In the genomic region with DNA sequence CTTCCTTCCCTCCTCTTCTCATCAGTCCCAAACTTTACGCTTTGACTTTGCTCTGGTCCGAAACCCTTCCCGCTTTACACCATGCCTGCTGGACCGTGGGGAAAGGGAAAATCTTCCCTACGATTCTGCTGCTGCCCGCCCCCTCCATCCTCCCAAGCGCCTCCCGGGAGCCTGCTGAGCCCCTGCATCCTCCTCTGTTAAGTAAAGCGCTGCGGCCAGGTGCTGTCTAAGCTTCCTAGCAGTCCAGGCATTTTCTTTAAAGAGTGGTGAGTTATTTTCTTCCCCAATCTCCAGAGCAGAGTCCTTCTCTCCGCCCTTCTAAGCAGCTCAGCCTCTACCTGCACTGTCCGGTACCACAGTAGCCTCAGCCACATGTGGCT, we compare ENCODE assay signal across 20 cellular contexts.
DNase-seq lines count a peak whose midpoint lies in the region; ATAC-seq and TF ChIP-seq lines count a peak whose summit lies in the region.
"Had no signal": no experiment of that assay in that cellular context is flagged by ENCODE, and none has a peak within 500 bp of the region (broad histone marks: within the 10 kb centered on the region; RNA-seq: fewer than 3 reads in every experiment).

No MANE protein-coding gene starts in this region.

- no peak overlapping the region for H3K23ac ChIP-seq in neuronal stem cell (ENCODE audit: low read depth, low read length, poor library complexity)

- in situ Hi-C loops in mammary epithelial cell (cut with MboI; ENCODE audit: low sequenced_read_pairs in 2 of 2): no loop called here

- H3K4me3 ChIP-seq in breast epithelium: peak overlapping the region in 2 of 3 donors; percentile 17 to 49
- H3K4me3 ChIP-seq in mammary epithelial cell (replicated peaks in 1 of 3; ENCODE audit: insufficient read depth in 1 of 3, low read depth in 2 of 3, low read length in 3 of 3): no peak overlapping the region
- H3K4me3 ChIP-seq in dorsolateral prefrontal cortex: peak overlapping the region in 4 of 59 donors; percentile 0 to 34 (median 8)
- H3K4me3 ChIP-seq in neuronal stem cell (ENCODE audit: low read length in 2 of 2): no peak overlapping the region
- no peak overlapping the region for H3K4me3 ChIP-seq in right cardiac atrium (ENCODE audit: low read length)
- no peak overlapping the region for H3K4me3 ChIP-seq in left ventricle myocardium inferior
- H3K4me3 ChIP-seq: PC-9, SK-N-MC had no signal

- no peak overlapping the region for H3K9ac ChIP-seq in mammary epithelial cell (ENCODE audit: insufficient read depth, low read length)
- H3K9ac ChIP-seq in neuronal stem cell (ENCODE audit: low read depth, low read length, poor library complexity): no peak overlapping the region

- no peak overlapping the region for H2AFZ ChIP-seq in mammary epithelial cell (ENCODE audit: low read depth, low read length)
- H2AFZ ChIP-seq in neuronal stem cell (ENCODE audit: low read length): peak overlapping the region; percentile 42
- H2AFZ ChIP-seq: PC-9 had no signal

- DNase-seq in breast epithelium (ENCODE audit: low spot score in 2 of 2) (no peak), mammary epithelial cell (no peak), dorsolateral prefrontal cortex (no peak), neuronal stem cell (ENCODE audit: low spot score) (no peak), right cardiac atrium (no peak), left ventricle myocardium inferior (no peak)
- DNase-seq: 8988T; AML-193; Calu3; CD8-positive, alpha-beta T cell; DMS153; Kasumi-1; NCI-H187; NCI-H526 treated with DMSO at 0.1 percent for 48 hours; PC-9; RPMI8226; SHP77 treated with DMSO at 0.1 percent for 48 hours had no signal

- no peak overlapping the region for H3K14ac ChIP-seq in neuronal stem cell (ENCODE audit: low read length)

- H2BK5ac ChIP-seq in neuronal stem cell (ENCODE audit: low read length): no peak overlapping the region

- BruUV-seq in mammary epithelial cell (replicated peaks; lab: Mats Ljungman, UMichigan): no TSS peak

- H3K27me3 ChIP-seq in breast epithelium (peaks cover 0 to 4% of the 10 kb centered on the region in 2 donors), mammary epithelial cell (ENCODE audit: insufficient read depth, low read length) (peaks cover 3% of the 10 kb centered on the region), dorsolateral prefrontal cortex (peaks cover 0 to 4% (median 0%) of the 10 kb centered on the region in 45 donors), neuronal stem cell (ENCODE audit: control insufficient read depth in 3 of 3, insufficient read depth in 3 of 3, low read depth in 1 of 3, low read length in 3 of 3) (peaks cover 0 to 8% (median 0%) of the 10 kb centered on the region in 3 experiments), right cardiac atrium (ENCODE audit: control insufficient read depth, insufficient read depth) (no peaks in the 10 kb centered on the region), left ventricle myocardium inferior (ENCODE audit: low read depth) (peaks cover 44% of the 10 kb centered on the region)

- TF ChIP-seq CTCF in breast epithelium (IDR thresholded peaks at IDR 0.05) (no peak), mammary epithelial cell (conservative IDR thresholded peaks at IDR 0.05 in 1 of 2, IDR thresholded peaks at IDR 0.05 in 1 of 2; ENCODE audit: extremely low read depth in 1 of 2, insufficient read depth in 1 of 2, low read depth in 1 of 2, low read length in 2 of 2) (no peak), dorsolateral prefrontal cortex (IDR thresholded peaks at IDR 0.05 in 54 of 56, conservative IDR thresholded peaks at IDR 0.05 in 2 of 56; ENCODE audit: low read depth in 1 of 56, partially characterized antibody in 56 of 56) (no peak), left ventricle myocardium inferior (IDR thresholded peaks at IDR 0.05; ENCODE audit: borderline replicate concordance) (no peak)

- intact Hi-C loops in breast epithelium (cut with DNase I; ENCODE audit: low total_unique reads) (no loop called here), mammary epithelial cell (cut with micrococcal nuclease) (no loop called here), dorsolateral prefrontal cortex (cut with DNase I) (no loop called here), right cardiac atrium (cut with DNase I) (no loop called here), left ventricle myocardium inferior (cut with micrococcal nuclease) (no loop called here)

- H3K9me3 ChIP-seq in breast epithelium (no peaks in the 10 kb centered on the region), mammary epithelial cell (replicated peaks; ENCODE audit: insufficient read depth, low read length) (no peaks in the 10 kb centered on the region), neuronal stem cell (replicated peaks in 1 of 2; ENCODE audit: control insufficient read depth in 2 of 2, insufficient read depth in 1 of 2, low read depth in 1 of 2, low read length in 2 of 2) (no peaks in the 10 kb centered on the region), right cardiac atrium (ENCODE audit: control insufficient read depth, low read length) (no peaks in the 10 kb centered on the region), left ventricle myocardium inferior (replicated peaks) (peaks cover 15% of the 10 kb centered on the region)

- H4K91ac ChIP-seq in neuronal stem cell (ENCODE audit: low read depth, low read length, poor library complexity): no peak overlapping the region

- H3K4me2 ChIP-seq in mammary epithelial cell (ENCODE audit: insufficient read depth, low read depth, low read length) (no peak overlapping the region), neuronal stem cell (ENCODE audit: insufficient read depth, low read length, poor library complexity, severe bottlenecking) (no peak overlapping the region)
- H3K4me2 ChIP-seq: PC-9 had no signal

- H3K36me3 ChIP-seq in breast epithelium (no peaks in the 10 kb centered on the region), mammary epithelial cell (ENCODE audit: insufficient read depth, low read length) (no peaks in the 10 kb centered on the region), neuronal stem cell (replicated peaks in 1 of 2; ENCODE audit: control insufficient read depth in 2 of 2, insufficient read depth in 2 of 2, low read length in 2 of 2) (no peaks in the 10 kb centered on the region), left ventricle myocardium inferior (no peaks in the 10 kb centered on the region)

- dilution Hi-C loops in mammary epithelial cell (cut with HindIII; ENCODE audit: low sequenced_read_pairs): no loop called here

- TF ChIP-seq POLR2A in breast epithelium (IDR thresholded peaks at IDR 0.05): no peak

- H2BK120ac ChIP-seq in neuronal stem cell (ENCODE audit: low read depth, low read length): no peak overlapping the region

- CTCF ChIA-PET in mammary epithelial cell (lab: Charles Lee; ENCODE audit: low non-redundant PET): no interaction called here

- 57% methylated on average over 12 of the region's 12 CpGs for WGBS in mammary epithelial cell (ENCODE audit: low coverage, missing lambda C conversion rate)
- WGBS in neuronal stem cell (ENCODE audit: extremely low coverage in 2 of 2, insufficient read length in 2 of 2, insufficient replicate concordance in 1 of 2), 2 donors: no CpG with 5 or more reads among the region's 12 CpGs
- 56% methylated on average over 12 of the region's 12 CpGs for WGBS in right cardiac atrium

- H3K27ac ChIP-seq in breast epithelium (no peak overlapping the region), mammary epithelial cell (ENCODE audit: insufficient read depth, low read depth, low read length) (no peak overlapping the region), dorsolateral prefrontal cortex (peak overlapping the region in 40 of 59 donors; percentile 5 to 86 (median 65)), neuronal stem cell (replicated peaks; ENCODE audit: low read length) (no peak overlapping the region), right cardiac atrium (ENCODE audit: low read length) (no peak overlapping the region), left ventricle myocardium inferior (replicated peaks) (no peak overlapping the region)
- H3K27ac ChIP-seq: PC-9, SK-N-MC had no signal

- no peak overlapping the region for H2BK12ac ChIP-seq in neuronal stem cell (ENCODE audit: low read length)

- ATAC-seq in right cardiac atrium: no peak
- no peak for ATAC-seq in HG03280 (IDR thresholded peaks at IDR 0.05; ENCODE audit: unreplicated experiment)
- no peak for ATAC-seq in GM21529 (IDR thresholded peaks at IDR 0.05; ENCODE audit: unreplicated experiment)
- ATAC-seq: CD8-positive, alpha-beta T cell had no signal

- no peak overlapping the region for H3K18ac ChIP-seq in neuronal stem cell (ENCODE audit: low read length)

- H3K4me1 ChIP-seq in breast epithelium: no peaks in the 10 kb centered on the region
- H3K4me1 ChIP-seq in mammary epithelial cell (ENCODE audit: insufficient read depth, low read length): no peaks in the 10 kb centered on the region
- peaks cover 3 to 5% of the 10 kb centered on the region in 2 donors for H3K4me1 ChIP-seq in neuronal stem cell (ENCODE audit: control insufficient read depth in 2 of 2, insufficient read depth in 1 of 2, low read depth in 1 of 2, low read length in 2 of 2)
- no peaks in the 10 kb centered on the region for H3K4me1 ChIP-seq in right cardiac atrium (ENCODE audit: control insufficient read depth, insufficient read depth, low read length)
- no peaks in the 10 kb centered on the region for H3K4me1 ChIP-seq in left ventricle myocardium inferior

- H3K79me2 ChIP-seq in mammary epithelial cell (ENCODE audit: insufficient read depth, low read length): no peaks in the 10 kb centered on the region

- no peak overlapping the region for H3K4ac ChIP-seq in neuronal stem cell (ENCODE audit: low read length)

- H2BK15ac ChIP-seq in neuronal stem cell (ENCODE audit: low read length): peak overlapping the region; percentile 78

- no peaks in the 10 kb centered on the region for H3K79me1 ChIP-seq in neuronal stem cell (ENCODE audit: low read depth, low read length)

- H4K20me1 ChIP-seq in mammary epithelial cell (ENCODE audit: insufficient read depth, low read length): no peaks in the 10 kb centered on the region

- H4K8ac ChIP-seq in neuronal stem cell (ENCODE audit: low read depth, low read length): no peak overlapping the region

- H2AK5ac ChIP-seq in neuronal stem cell (ENCODE audit: low read depth, low read length): peak overlapping the region; percentile 51

Comparison
In these comparisons a context has a peak if more than half of its experiments do, and no peak if none do; other contexts are left out.
1. H3K4me3 ChIP-seq: peak in breast epithelium (2 of 3); none in mammary epithelial cell (0 of 3), neuronal stem cell (0 of 2), right cardiac atrium (single experiment) and left ventricle myocardium inferior (single experiment).
2. H3K27ac ChIP-seq: peak in dorsolateral prefrontal cortex (40 of 59); none in breast epithelium (0 of 2), mammary epithelial cell (single experiment), neuronal stem cell (single experiment), right cardiac atrium (single experiment) and left ventricle myocardium inferior (single experiment).